1 cellular context compared by ENCODE assay signal in genomic region chr2:105410554-105410953, GRCh38.
TF ChIP-seq lines count a peak whose summit lies in the region.

No MANE protein-coding gene starts in this region.

TF ChIP-seq in K562, 482 proteins besides CTCF, POLR2A, EP300 and RAD21 (continued from another document):
- TF ChIP-seq SETDB1 (IDR thresholded peaks at IDR 0.05; ENCODE audit: low read length) (no peak), ZNF12 (CRISPR knock-in tag; IDR thresholded peaks at IDR 0.05) (no peak), POLR2AphosphoS5 (IDR thresholded peaks at IDR 0.05; ENCODE audit: control insufficient read depth, insufficient read depth, low read depth, low read length) (no peak), ZNF408 (CRISPR knock-in tag; IDR thresholded peaks at IDR 0.05; ENCODE audit: low read depth) (no peak), ZNF347 (CRISPR knock-in tag; IDR thresholded peaks at IDR 0.05; ENCODE audit: low read depth) (no peak)
TF ChIP-seq in K562: peak in this region for 0.
